ENCODE assay signal across 25 cellular contexts in genomic region chr15:93019971-93020370, GRCh38.
DNase-seq lines count a peak whose midpoint lies in the region; ATAC-seq and TF ChIP-seq lines count a peak whose summit lies in the region.
"Had no signal": no experiment of that assay in that cellular context is flagged by ENCODE, and none has a peak within 500 bp of the region (broad histone marks: within the 10 kb centered on the region; RNA-seq: fewer than 3 reads in every experiment).

No MANE protein-coding gene starts in this region.

- H3K4me1 Mint-ChIP-seq in T-helper 2 cell treated with Interferon-gamma antibody and Interleukin-4, amounts not matched to agents 5 μg/mL and 100 μg/mL, for 36 hours (ENCODE audit: low read depth): peaks cover 55% of the 10 kb centered on the region
- peaks cover 53 to 55% of the 10 kb centered on the region in 2 donors for H3K4me1 Mint-ChIP-seq in natural killer cell
- peaks cover 53 to 61% of the 10 kb centered on the region in 2 donors for H3K4me1 Mint-ChIP-seq in natural killer cell treated with Interleukin-12 subunit alpha and Interleukin-12 subunit beta and Interleukin-15 and Interleukin-18, amount 100 ng/mL, for 72 hours (ENCODE audit: low read depth in 2 of 2)
- H3K4me1 Mint-ChIP-seq in effector memory CD8-positive, alpha-beta T cell (ENCODE audit: low read depth in 2 of 2): peaks cover 41 to 47% of the 10 kb centered on the region in 2 donors
- H3K4me1 Mint-ChIP-seq: neural progenitor cell, WTC11 had no signal

- in situ Hi-C loops in GM13976 (cut with MboI; ENCODE audit: low sequenced_read_pairs, unreplicated experiment): loop anchor here (25.0 kb wide), 1 partner anchor 233 kb away; no protein-coding TSS in a partner anchor

- no peak for DNase-seq in T-helper 2 cell treated with Interferon-gamma antibody and Interleukin-4, amounts not matched to agents 5 μg/mL and 100 μg/mL, for 36 hours (ENCODE audit: low spot score)
- DNase-seq in T-helper 2 cell (no peak), natural killer cell (no peak), NOMO-1 (lab: John Stamatoyannopoulos, UW; ENCODE audit: unreplicated experiment in 2 of 2) (no peak), GM13976 (ENCODE audit: low spot score) (no peak), NCI-H1417 treated with DMSO at 0.1 percent for 48 hours (lab: John Stamatoyannopoulos, UW) (no peak)
- DNase-seq in natural killer cell treated with Interleukin-12 subunit alpha and Interleukin-12 subunit beta and Interleukin-15 and Interleukin-18, amount 100 ng/mL, for 72 hours (ENCODE audit: low spot score): no peak
- DNase-seq in effector memory CD8-positive, alpha-beta T cell: no peak
- DNase-seq: 8988T; aorta; DMS79 treated with DMSO at 0.1 percent for 48 hours; GOT3; islet precursor cell; NCI-H1105 treated with DMSO at 0.1 percent for 48 hours; NCI-H2029 treated with DMSO at 0.1 percent for 48 hours; OCI-M1; right lobe of liver; stimulated activated CD4-positive, alpha-beta T cell treated with anti-CD3 and anti-CD28 coated beads, Interleukin-12 subunit alpha, Interleukin-12 subunit beta, amount 100 ng/mL, for 4 hours; stimulated activated CD4-positive, alpha-beta T cell treated with anti-CD3 and anti-CD28 coated beads, Interleukin-4, amount 100 ng/mL, for 24 hours; stimulated activated naive CD4-positive, alpha-beta T cell treated with Interleukin-2 at 50 U/mL for 16 hours; thyroid gland had no signal

- H3K36me3 Mint-ChIP-seq in T-helper 2 cell treated with Interferon-gamma antibody and Interleukin-4, amounts not matched to agents 5 μg/mL and 100 μg/mL, for 36 hours (ENCODE audit: low read depth): peaks cover 84% of the 10 kb centered on the region
- peaks cover 71% of the 10 kb centered on the region for H3K36me3 Mint-ChIP-seq in natural killer cell
- H3K36me3 Mint-ChIP-seq in natural killer cell treated with Interleukin-12 subunit alpha and Interleukin-12 subunit beta and Interleukin-15 and Interleukin-18, amount 100 ng/mL, for 72 hours: peaks cover 76% of the 10 kb centered on the region
- peaks cover 98% of the 10 kb centered on the region for H3K36me3 Mint-ChIP-seq in effector memory CD8-positive, alpha-beta T cell (ENCODE audit: insufficient read depth)

- no peaks in the 10 kb centered on the region for H3K27me3 Mint-ChIP-seq in T-helper 2 cell treated with Interferon-gamma antibody and Interleukin-4, amounts not matched to agents 5 μg/mL and 100 μg/mL, for 36 hours (ENCODE audit: low read depth)
- H3K27me3 Mint-ChIP-seq in natural killer cell (ENCODE audit: low read depth in 2 of 2): no peaks in the 10 kb centered on the region
- H3K27me3 Mint-ChIP-seq in natural killer cell treated with Interleukin-12 subunit alpha and Interleukin-12 subunit beta and Interleukin-15 and Interleukin-18, amount 100 ng/mL, for 72 hours: no peaks in the 10 kb centered on the region
- H3K27me3 Mint-ChIP-seq in effector memory CD8-positive, alpha-beta T cell: no peaks in the 10 kb centered on the region

- no peak for ATAC-seq in natural killer cell
- no peak for ATAC-seq in natural killer cell treated with Interleukin-12 subunit alpha and Interleukin-12 subunit beta and Interleukin-15 and Interleukin-18, amount 100 ng/mL, for 72 hours
- no peak for ATAC-seq in effector memory CD8-positive, alpha-beta T cell (replicated peaks)
- ATAC-seq: gastroesophageal sphincter, right lobe of liver, SK-N-SH treated with all-trans-retinoic acid at 6 μM for 48 hours, WTC11 had no signal

- no peaks in the 10 kb centered on the region for H3K9me3 Mint-ChIP-seq in T-helper 2 cell treated with Interferon-gamma antibody and Interleukin-4, amounts not matched to agents 5 μg/mL and 100 μg/mL, for 36 hours
- no peaks in the 10 kb centered on the region for H3K9me3 Mint-ChIP-seq in natural killer cell
- no peaks in the 10 kb centered on the region for H3K9me3 Mint-ChIP-seq in natural killer cell treated with Interleukin-12 subunit alpha and Interleukin-12 subunit beta and Interleukin-15 and Interleukin-18, amount 100 ng/mL, for 72 hours
- no peaks in the 10 kb centered on the region for H3K9me3 Mint-ChIP-seq in effector memory CD8-positive, alpha-beta T cell
- H3K9me3 Mint-ChIP-seq: neural progenitor cell, WTC11 had no signal

- no peak overlapping the region for H3K4me3 Mint-ChIP-seq in T-helper 2 cell treated with Interferon-gamma antibody and Interleukin-4, amounts not matched to agents 5 μg/mL and 100 μg/mL, for 36 hours
- H3K4me3 Mint-ChIP-seq in natural killer cell: no peak overlapping the region
- no peak overlapping the region for H3K4me3 Mint-ChIP-seq in natural killer cell treated with Interleukin-12 subunit alpha and Interleukin-12 subunit beta and Interleukin-15 and Interleukin-18, amount 100 ng/mL, for 72 hours
- no peak overlapping the region for H3K4me3 Mint-ChIP-seq in effector memory CD8-positive, alpha-beta T cell
- H3K4me3 Mint-ChIP-seq: neural progenitor cell, WTC11 had no signal

- intact Hi-C loops in natural killer cell (cut with micrococcal nuclease): no loop called here

- peak overlapping the region; percentile 55 for H3K27ac Mint-ChIP-seq in T-helper 2 cell treated with Interferon-gamma antibody and Interleukin-4, amounts not matched to agents 5 μg/mL and 100 μg/mL, for 36 hours
- peak overlapping the region; percentile 60 to 86 for H3K27ac Mint-ChIP-seq in natural killer cell
- peak overlapping the region in 1 of 2 donors; percentile 87 for H3K27ac Mint-ChIP-seq in natural killer cell treated with Interleukin-12 subunit alpha and Interleukin-12 subunit beta and Interleukin-15 and Interleukin-18, amount 100 ng/mL, for 72 hours
- peak overlapping the region; percentile 74 to 88 for H3K27ac Mint-ChIP-seq in effector memory CD8-positive, alpha-beta T cell
- H3K27ac Mint-ChIP-seq: neural progenitor cell, WTC11 had no signal

- TF ChIP-seq CTCF in natural killer cell (IDR thresholded peaks at IDR 0.05): no peak
- TF ChIP-seq CTCF in GM13976 (IDR thresholded peaks at IDR 0.05; ENCODE audit: borderline replicate concordance, control extremely low read depth, extremely low read depth, insufficient read depth, missing control alignments): no peak
